Comparison of ENCODE assay signal across 1 cellular context in the genomic region with DNA sequence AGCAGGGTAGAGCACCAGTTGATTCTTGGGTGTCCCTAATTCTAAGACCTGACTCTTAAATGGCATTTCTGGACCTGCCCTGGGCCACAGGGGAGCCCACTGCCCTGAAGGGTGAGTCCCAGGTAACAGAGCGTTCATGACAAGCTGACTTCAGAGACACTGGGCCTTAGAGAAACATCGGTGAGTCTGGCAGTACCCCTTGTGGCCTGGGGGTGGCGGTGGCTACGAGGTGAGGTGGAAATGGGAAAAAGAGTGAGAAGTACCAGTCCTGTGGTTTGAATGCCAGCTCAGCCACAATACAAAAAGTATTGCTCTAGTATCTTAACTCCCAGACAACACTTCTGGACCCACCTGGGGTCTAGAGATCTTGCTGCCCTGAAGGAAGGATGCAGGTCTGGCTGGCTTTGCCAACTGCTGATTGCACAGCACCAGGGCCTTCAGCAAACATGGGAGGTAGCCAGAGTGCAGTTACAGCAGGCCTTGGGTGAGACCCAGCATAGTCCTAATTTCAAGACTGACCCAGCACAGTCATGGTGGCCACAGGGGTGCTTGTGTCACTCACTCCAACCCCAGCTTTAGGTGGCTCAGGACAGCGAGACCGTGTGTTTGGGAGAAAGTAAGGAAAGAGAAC.
TF ChIP-seq lines count a peak whose summit lies in the region.

No MANE protein-coding gene starts in this region.

TF ChIP-seq in HepG2, 621 proteins besides CTCF, POLR2A, EP300 and RAD21 (continued from another document and continues in another):
- TF ChIP-seq, protein P1, sequence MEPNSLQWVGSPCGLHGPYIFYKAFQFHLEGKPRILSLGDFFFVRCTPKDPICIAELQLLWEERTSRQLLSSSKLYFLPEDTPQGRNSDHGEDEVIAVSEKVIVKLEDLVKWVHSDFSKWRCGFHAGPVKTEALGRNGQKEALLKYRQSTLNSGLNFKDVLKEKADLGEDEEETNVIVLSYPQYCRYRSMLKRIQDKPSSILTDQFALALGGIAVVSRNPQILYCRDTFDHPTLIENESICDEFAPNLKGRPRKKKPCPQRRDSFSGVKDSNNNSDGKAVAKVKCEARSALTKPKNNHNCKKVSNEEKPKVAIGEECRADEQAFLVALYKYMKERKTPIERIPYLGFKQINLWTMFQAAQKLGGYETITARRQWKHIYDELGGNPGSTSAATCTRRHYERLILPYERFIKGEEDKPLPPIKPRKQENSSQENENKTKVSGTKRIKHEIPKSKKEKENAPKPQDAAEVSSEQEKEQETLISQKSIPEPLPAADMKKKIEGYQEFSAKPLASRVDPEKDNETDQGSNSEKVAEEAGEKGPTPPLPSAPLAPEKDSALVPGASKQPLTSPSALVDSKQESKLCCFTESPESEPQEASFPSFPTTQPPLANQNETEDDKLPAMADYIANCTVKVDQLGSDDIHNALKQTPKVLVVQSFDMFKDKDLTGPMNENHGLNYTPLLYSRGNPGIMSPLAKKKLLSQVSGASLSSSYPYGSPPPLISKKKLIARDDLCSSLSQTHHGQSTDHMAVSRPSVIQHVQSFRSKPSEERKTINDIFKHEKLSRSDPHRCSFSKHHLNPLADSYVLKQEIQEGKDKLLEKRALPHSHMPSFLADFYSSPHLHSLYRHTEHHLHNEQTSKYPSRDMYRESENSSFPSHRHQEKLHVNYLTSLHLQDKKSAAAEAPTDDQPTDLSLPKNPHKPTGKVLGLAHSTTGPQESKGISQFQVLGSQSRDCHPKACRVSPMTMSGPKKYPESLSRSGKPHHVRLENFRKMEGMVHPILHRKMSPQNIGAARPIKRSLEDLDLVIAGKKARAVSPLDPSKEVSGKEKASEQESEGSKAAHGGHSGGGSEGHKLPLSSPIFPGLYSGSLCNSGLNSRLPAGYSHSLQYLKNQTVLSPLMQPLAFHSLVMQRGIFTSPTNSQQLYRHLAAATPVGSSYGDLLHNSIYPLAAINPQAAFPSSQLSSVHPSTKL (CRISPR knock-in tag; IDR thresholded peaks at IDR 0.05) = no peak
- TF ChIP-seq, protein P2, sequence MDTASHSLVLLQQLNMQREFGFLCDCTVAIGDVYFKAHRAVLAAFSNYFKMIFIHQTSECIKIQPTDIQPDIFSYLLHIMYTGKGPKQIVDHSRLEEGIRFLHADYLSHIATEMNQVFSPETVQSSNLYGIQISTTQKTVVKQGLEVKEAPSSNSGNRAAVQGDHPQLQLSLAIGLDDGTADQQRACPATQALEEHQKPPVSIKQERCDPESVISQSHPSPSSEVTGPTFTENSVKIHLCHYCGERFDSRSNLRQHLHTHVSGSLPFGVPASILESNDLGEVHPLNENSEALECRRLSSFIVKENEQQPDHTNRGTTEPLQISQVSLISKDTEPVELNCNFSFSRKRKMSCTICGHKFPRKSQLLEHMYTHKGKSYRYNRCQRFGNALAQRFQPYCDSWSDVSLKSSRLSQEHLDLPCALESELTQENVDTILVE (CRISPR knock-in tag; IDR thresholded peaks at IDR 0.05) = 0 out of 2 replicates have a peak, but pooled peaks have one; percentile 40
- TF ChIP-seq, protein P3, sequence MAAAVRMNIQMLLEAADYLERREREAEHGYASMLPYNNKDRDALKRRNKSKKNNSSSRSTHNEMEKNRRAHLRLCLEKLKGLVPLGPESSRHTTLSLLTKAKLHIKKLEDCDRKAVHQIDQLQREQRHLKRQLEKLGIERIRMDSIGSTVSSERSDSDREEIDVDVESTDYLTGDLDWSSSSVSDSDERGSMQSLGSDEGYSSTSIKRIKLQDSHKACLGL (CRISPR knock-in tag; IDR thresholded peaks at IDR 0.05) = no peak
- TF ChIP-seq, protein P4, sequence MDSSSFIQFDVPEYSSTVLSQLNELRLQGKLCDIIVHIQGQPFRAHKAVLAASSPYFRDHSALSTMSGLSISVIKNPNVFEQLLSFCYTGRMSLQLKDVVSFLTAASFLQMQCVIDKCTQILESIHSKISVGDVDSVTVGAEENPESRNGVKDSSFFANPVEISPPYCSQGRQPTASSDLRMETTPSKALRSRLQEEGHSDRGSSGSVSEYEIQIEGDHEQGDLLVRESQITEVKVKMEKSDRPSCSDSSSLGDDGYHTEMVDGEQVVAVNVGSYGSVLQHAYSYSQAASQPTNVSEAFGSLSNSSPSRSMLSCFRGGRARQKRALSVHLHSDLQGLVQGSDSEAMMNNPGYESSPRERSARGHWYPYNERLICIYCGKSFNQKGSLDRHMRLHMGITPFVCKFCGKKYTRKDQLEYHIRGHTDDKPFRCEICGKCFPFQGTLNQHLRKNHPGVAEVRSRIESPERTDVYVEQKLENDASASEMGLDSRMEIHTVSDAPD (CRISPR knock-in tag; IDR thresholded peaks at IDR 0.05) = no peak
- TF ChIP-seq ZBTB20 (CRISPR knock-in tag; IDR thresholded peaks at IDR 0.05; ENCODE audit: borderline replicate concordance, low read depth) (no peak), ZNF7 (CRISPR knock-in tag; IDR thresholded peaks at IDR 0.05) (no peak), ZBTB42 (CRISPR knock-in tag; IDR thresholded peaks at IDR 0.05) (no peak), TSC22D2 (CRISPR knock-in tag; IDR thresholded peaks at IDR 0.05; ENCODE audit: borderline replicate concordance) (no peak), CBX2 (IDR thresholded peaks at IDR 0.05; ENCODE audit: low read depth, low read length) (no peak), CBX2 (CRISPR knock-in tag; IDR thresholded peaks at IDR 0.05; ENCODE audit: low read depth) (no peak), ZBTB38 (CRISPR knock-in tag; IDR thresholded peaks at IDR 0.05) (peak; percentile 64; the same call in 1 of the 2 replicates), MED1 (CRISPR knock-in tag; IDR thresholded peaks at IDR 0.05) (no peak), ZNF724P (CRISPR knock-in tag; IDR thresholded peaks at IDR 0.05; ENCODE audit: borderline replicate concordance) (no peak), ZNF713 (CRISPR knock-in tag; IDR thresholded peaks at IDR 0.05) (no peak), ZNF775 (CRISPR knock-in tag; IDR thresholded peaks at IDR 0.05; ENCODE audit: borderline replicate concordance) (no peak), ATRX (CRISPR knock-in tag; IDR thresholded peaks at IDR 0.05; ENCODE audit: borderline replicate concordance) (no peak), ZNF160 (CRISPR knock-in tag; IDR thresholded peaks at IDR 0.05) (no peak), ZNF777 (CRISPR knock-in tag; IDR thresholded peaks at IDR 0.05) (no peak), SAP130 (CRISPR knock-in tag; IDR thresholded peaks at IDR 0.05; ENCODE audit: low read depth) (peak; percentile 41; the same call in 1 of the 2 replicates), IRF2 (CRISPR knock-in tag; IDR thresholded peaks at IDR 0.05) (peak; percentile 48; the same call in 1 of the 2 replicates), NFE2L2 (IDR thresholded peaks at IDR 0.05; ENCODE audit: low read length) (no peak), SP2 (CRISPR knock-in tag; IDR thresholded peaks at IDR 0.05) (no peak)
- TF ChIP-seq, protein P5, sequence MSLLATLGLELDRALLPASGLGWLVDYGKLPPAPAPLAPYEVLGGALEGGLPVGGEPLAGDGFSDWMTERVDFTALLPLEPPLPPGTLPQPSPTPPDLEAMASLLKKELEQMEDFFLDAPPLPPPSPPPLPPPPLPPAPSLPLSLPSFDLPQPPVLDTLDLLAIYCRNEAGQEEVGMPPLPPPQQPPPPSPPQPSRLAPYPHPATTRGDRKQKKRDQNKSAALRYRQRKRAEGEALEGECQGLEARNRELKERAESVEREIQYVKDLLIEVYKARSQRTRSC (CRISPR knock-in tag; IDR thresholded peaks at IDR 0.05; ENCODE audit: low read depth) = no peak
- TF ChIP-seq, protein P6, sequence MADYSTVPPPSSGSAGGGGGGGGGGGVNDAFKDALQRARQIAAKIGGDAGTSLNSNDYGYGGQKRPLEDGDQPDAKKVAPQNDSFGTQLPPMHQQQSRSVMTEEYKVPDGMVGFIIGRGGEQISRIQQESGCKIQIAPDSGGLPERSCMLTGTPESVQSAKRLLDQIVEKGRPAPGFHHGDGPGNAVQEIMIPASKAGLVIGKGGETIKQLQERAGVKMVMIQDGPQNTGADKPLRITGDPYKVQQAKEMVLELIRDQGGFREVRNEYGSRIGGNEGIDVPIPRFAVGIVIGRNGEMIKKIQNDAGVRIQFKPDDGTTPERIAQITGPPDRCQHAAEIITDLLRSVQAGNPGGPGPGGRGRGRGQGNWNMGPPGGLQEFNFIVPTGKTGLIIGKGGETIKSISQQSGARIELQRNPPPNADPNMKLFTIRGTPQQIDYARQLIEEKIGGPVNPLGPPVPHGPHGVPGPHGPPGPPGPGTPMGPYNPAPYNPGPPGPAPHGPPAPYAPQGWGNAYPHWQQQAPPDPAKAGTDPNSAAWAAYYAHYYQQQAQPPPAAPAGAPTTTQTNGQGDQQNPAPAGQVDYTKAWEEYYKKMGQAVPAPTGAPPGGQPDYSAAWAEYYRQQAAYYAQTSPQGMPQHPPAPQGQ (CRISPR knock-in tag; IDR thresholded peaks at IDR 0.05; ENCODE audit: borderline replicate concordance) = 0 out of 2 replicates have a peak, but pooled peaks have one; percentile 11
- TF ChIP-seq, protein P7, sequence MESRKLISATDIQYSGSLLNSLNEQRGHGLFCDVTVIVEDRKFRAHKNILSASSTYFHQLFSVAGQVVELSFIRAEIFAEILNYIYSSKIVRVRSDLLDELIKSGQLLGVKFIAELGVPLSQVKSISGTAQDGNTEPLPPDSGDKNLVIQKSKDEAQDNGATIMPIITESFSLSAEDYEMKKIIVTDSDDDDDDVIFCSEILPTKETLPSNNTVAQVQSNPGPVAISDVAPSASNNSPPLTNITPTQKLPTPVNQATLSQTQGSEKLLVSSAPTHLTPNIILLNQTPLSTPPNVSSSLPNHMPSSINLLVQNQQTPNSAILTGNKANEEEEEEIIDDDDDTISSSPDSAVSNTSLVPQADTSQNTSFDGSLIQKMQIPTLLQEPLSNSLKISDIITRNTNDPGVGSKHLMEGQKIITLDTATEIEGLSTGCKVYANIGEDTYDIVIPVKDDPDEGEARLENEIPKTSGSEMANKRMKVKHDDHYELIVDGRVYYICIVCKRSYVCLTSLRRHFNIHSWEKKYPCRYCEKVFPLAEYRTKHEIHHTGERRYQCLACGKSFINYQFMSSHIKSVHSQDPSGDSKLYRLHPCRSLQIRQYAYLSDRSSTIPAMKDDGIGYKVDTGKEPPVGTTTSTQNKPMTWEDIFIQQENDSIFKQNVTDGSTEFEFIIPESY (CRISPR knock-in tag; IDR thresholded peaks at IDR 0.05) = no peak
- TF ChIP-seq, protein P8, sequence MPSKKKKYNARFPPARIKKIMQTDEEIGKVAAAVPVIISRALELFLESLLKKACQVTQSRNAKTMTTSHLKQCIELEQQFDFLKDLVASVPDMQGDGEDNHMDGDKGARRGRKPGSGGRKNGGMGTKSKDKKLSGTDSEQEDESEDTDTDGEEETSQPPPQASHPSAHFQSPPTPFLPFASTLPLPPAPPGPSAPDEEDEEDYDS (CRISPR knock-in tag; IDR thresholded peaks at IDR 0.05) = no peak
- TF ChIP-seq, protein P9, sequence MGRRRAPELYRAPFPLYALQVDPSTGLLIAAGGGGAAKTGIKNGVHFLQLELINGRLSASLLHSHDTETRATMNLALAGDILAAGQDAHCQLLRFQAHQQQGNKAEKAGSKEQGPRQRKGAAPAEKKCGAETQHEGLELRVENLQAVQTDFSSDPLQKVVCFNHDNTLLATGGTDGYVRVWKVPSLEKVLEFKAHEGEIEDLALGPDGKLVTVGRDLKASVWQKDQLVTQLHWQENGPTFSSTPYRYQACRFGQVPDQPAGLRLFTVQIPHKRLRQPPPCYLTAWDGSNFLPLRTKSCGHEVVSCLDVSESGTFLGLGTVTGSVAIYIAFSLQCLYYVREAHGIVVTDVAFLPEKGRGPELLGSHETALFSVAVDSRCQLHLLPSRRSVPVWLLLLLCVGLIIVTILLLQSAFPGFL (CRISPR knock-in tag; IDR thresholded peaks at IDR 0.05) = no peak
- TF ChIP-seq, protein P10, sequence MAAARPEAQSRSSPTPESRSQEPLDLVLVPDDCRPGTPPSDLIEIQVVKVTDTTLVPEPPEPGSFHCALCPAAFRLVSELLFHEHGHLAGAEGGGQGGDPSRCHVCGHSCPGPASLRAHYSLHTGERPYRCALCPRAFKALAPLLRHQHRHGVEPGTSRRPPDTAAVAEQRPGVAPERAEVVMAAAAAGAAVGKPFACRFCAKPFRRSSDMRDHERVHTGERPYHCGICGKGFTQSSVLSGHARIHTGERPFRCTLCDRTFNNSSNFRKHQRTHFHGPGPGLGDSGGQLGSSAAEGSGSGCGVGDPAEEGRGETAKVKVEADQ (CRISPR knock-in tag; IDR thresholded peaks at IDR 0.05; ENCODE audit: borderline replicate concordance) = no peak
- TF ChIP-seq, protein P11, sequence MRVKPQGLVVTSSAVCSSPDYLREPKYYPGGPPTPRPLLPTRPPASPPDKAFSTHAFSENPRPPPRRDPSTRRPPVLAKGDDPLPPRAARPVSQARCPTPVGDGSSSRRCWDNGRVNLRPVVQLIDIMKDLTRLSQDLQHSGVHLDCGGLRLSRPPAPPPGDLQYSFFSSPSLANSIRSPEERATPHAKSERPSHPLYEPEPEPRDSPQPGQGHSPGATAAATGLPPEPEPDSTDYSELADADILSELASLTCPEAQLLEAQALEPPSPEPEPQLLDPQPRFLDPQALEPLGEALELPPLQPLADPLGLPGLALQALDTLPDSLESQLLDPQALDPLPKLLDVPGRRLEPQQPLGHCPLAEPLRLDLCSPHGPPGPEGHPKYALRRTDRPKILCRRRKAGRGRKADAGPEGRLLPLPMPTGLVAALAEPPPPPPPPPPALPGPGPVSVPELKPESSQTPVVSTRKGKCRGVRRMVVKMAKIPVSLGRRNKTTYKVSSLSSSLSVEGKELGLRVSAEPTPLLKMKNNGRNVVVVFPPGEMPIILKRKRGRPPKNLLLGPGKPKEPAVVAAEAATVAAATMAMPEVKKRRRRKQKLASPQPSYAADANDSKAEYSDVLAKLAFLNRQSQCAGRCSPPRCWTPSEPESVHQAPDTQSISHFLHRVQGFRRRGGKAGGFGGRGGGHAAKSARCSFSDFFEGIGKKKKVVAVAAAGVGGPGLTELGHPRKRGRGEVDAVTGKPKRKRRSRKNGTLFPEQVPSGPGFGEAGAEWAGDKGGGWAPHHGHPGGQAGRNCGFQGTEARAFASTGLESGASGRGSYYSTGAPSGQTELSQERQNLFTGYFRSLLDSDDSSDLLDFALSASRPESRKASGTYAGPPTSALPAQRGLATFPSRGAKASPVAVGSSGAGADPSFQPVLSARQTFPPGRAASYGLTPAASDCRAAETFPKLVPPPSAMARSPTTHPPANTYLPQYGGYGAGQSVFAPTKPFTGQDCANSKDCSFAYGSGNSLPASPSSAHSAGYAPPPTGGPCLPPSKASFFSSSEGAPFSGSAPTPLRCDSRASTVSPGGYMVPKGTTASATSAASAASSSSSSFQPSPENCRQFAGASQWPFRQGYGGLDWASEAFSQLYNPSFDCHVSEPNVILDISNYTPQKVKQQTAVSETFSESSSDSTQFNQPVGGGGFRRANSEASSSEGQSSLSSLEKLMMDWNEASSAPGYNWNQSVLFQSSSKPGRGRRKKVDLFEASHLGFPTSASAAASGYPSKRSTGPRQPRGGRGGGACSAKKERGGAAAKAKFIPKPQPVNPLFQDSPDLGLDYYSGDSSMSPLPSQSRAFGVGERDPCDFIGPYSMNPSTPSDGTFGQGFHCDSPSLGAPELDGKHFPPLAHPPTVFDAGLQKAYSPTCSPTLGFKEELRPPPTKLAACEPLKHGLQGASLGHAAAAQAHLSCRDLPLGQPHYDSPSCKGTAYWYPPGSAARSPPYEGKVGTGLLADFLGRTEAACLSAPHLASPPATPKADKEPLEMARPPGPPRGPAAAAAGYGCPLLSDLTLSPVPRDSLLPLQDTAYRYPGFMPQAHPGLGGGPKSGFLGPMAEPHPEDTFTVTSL (CRISPR knock-in tag; IDR thresholded peaks at IDR 0.05; ENCODE audit: borderline replicate concordance) = no peak
